In genomic region chrX:29545878-29546277, GRCh38 we compare ENCODE assay signal across 38 cellular contexts.
"Had no signal": no experiment of that assay in that cellular context is flagged by ENCODE, and none has a peak within 500 bp of the region (broad histone marks: within the 10 kb centered on the region; RNA-seq: fewer than 3 reads in every experiment).

No MANE protein-coding gene starts in this region.

- H3K4me3 ChIP-seq: cardiac muscle cell, Peyer's patch, SJSA1 had no signal

- H3K4me3 Mint-ChIP-seq: activated B cell treated with CpG ODN at 0.5 μM for 24 hours; activated CD4-positive, alpha-beta memory T cell treated with anti-CD3 and anti-CD28 coated beads for 36 hours; activated CD8-positive, alpha-beta memory T cell treated with anti-CD3 and anti-CD28 coated beads, Interleukin-2, amount 10 ng/mL, durations not matched to agents 7 days and 5 days; activated naive CD8-positive, alpha-beta T cell treated with anti-CD3 and anti-CD28 coated beads for 36 hours; activated T-cell treated with anti-CD3 and anti-CD28 coated beads, Interleukin-2, amount 50 U/mL, for 72 hours; activated T-helper 17 cell treated with anti-CD3 and anti-CD28 coated beads, Interleukin-2, amount 50 U/mL, for 72 hours; central memory CD8-positive, alpha-beta T cell had no signal

- H3K27ac Mint-ChIP-seq: activated B cell treated with CpG ODN at 0.5 μM for 24 hours; activated CD4-positive, alpha-beta memory T cell treated with anti-CD3 and anti-CD28 coated beads for 36 hours; activated CD8-positive, alpha-beta memory T cell treated with anti-CD3 and anti-CD28 coated beads, Interleukin-2, amount 10 ng/mL, durations not matched to agents 7 days and 5 days; activated naive CD8-positive, alpha-beta T cell treated with anti-CD3 and anti-CD28 coated beads for 36 hours; activated T-cell treated with anti-CD3 and anti-CD28 coated beads, Interleukin-2, amount 50 U/mL, for 72 hours; activated T-helper 17 cell treated with anti-CD3 and anti-CD28 coated beads, Interleukin-2, amount 50 U/mL, for 72 hours had no signal

- ATAC-seq: activated CD8-positive, alpha-beta memory T cell treated with anti-CD3 and anti-CD28 coated beads, Interleukin-2, amount 10 ng/mL, durations not matched to agents 7 days and 5 days; activated T-cell treated with anti-CD3 and anti-CD28 coated beads, Interleukin-2, amount 50 U/mL, for 72 hours; activated T-helper 17 cell treated with anti-CD3 and anti-CD28 coated beads, Interleukin-2, amount 50 U/mL, for 72 hours; PC-3 had no signal

- H3K4me1 ChIP-seq: Peyer's patch, SJSA1 had no signal

- DNase-seq: activated B cell treated with CpG ODN at 0.5 μM for 24 hours; activated CD4-positive, alpha-beta memory T cell treated with anti-CD3 and anti-CD28 coated beads for 36 hours; activated CD4-positive, alpha-beta T cell treated with anti-CD3 and anti-CD28 coated beads for 4 hours; activated CD4-positive, alpha-beta T cell treated with anti-CD3 and anti-CD28 coated beads, Interleukin-2, amount 50 U/mL, for 1 hour; activated CD4-positive, CD25-positive, alpha-beta regulatory T cell treated with anti-CD3 and anti-CD28 coated beads, Interleukin-2, amount 50 U/mL, for 72 hours; activated CD8-positive, alpha-beta memory T cell treated with anti-CD3 and anti-CD28 coated beads for 24 hours; activated CD8-positive, alpha-beta memory T cell treated with anti-CD3 and anti-CD28 coated beads, Interleukin-2, amount 10 ng/mL, durations not matched to agents 7 days and 5 days; activated CD8-positive, alpha-beta memory T cell treated with anti-CD3 and anti-CD28 coated beads, Interleukin-2, amount 50 U/mL, for 48 hours; activated effector memory CD4-positive, alpha-beta T cell treated with anti-CD3 and anti-CD28 coated beads, Interleukin-2, amount 50 U/mL, for 16 hours; activated naive CD4-positive, alpha-beta T cell; activated naive CD4-positive, alpha-beta T cell treated with anti-CD3 and anti-CD28 coated beads, Interleukin-2, amount 50 U/mL, for 16 hours; activated naive CD8-positive, alpha-beta T cell treated with anti-CD3 and anti-CD28 coated beads for 36 hours; activated T-cell treated with anti-CD3 and anti-CD28 coated beads, Interleukin-2, amount 50 U/mL, for 72 hours; amniotic stem cell; aorta; brain microvascular endothelial cell; NCI-H1105; NCI-H1417 treated with DMSO at 0.1 percent for 48 hours; NCI-H187 treated with DMSO at 0.1 percent for 48 hours; NCI-H2081; NCI-H2171 treated with DMSO at 0.1 percent for 48 hours; NCI-H345; NCI-H524 treated with DMSO at 0.1 percent for 48 hours; PC-3; Peyer's patch; RPMI8226; SHP77 treated with DMSO at 0.1 percent for 48 hours; SK-N-SH; SW 1271; T-helper 1 cell; T-helper 2 cell; T-helper 9 cell had no signal

- H3K27me3 ChIP-seq: brain microvascular endothelial cell, cardiac muscle cell, Peyer's patch, SJSA1 had no signal

- H3K36me3 Mint-ChIP-seq: activated CD4-positive, alpha-beta memory T cell treated with anti-CD3 and anti-CD28 coated beads for 36 hours; activated CD8-positive, alpha-beta memory T cell treated with anti-CD3 and anti-CD28 coated beads, Interleukin-2, amount 10 ng/mL, durations not matched to agents 7 days and 5 days; activated naive CD8-positive, alpha-beta T cell treated with anti-CD3 and anti-CD28 coated beads for 36 hours had no signal

- H3K9me3 Mint-ChIP-seq: activated B cell treated with CpG ODN at 0.5 μM for 24 hours; activated CD4-positive, alpha-beta memory T cell treated with anti-CD3 and anti-CD28 coated beads for 36 hours; activated naive CD8-positive, alpha-beta T cell treated with anti-CD3 and anti-CD28 coated beads for 36 hours; activated T-cell treated with anti-CD3 and anti-CD28 coated beads, Interleukin-2, amount 50 U/mL, for 72 hours; activated T-helper 17 cell treated with anti-CD3 and anti-CD28 coated beads, Interleukin-2, amount 50 U/mL, for 72 hours; central memory CD8-positive, alpha-beta T cell had no signal

- H3K27me3 Mint-ChIP-seq: activated B cell treated with CpG ODN at 0.5 μM for 24 hours; activated CD4-positive, alpha-beta memory T cell treated with anti-CD3 and anti-CD28 coated beads for 36 hours; activated CD8-positive, alpha-beta memory T cell treated with anti-CD3 and anti-CD28 coated beads, Interleukin-2, amount 10 ng/mL, durations not matched to agents 7 days and 5 days; activated naive CD8-positive, alpha-beta T cell treated with anti-CD3 and anti-CD28 coated beads for 36 hours; activated T-helper 17 cell treated with anti-CD3 and anti-CD28 coated beads, Interleukin-2, amount 50 U/mL, for 72 hours; central memory CD8-positive, alpha-beta T cell had no signal

- H3K36me3 ChIP-seq: brain microvascular endothelial cell, cardiac muscle cell, Peyer's patch, SJSA1 had no signal

- H3K27ac ChIP-seq: brain microvascular endothelial cell, cardiac muscle cell, KMS-11, Peyer's patch, SJSA1, VCaP had no signal

- H3K9me3 ChIP-seq: Peyer's patch, SJSA1, SK-N-SH had no signal

- H3K4me1 Mint-ChIP-seq: activated B cell treated with CpG ODN at 0.5 μM for 24 hours; activated CD8-positive, alpha-beta memory T cell treated with anti-CD3 and anti-CD28 coated beads, Interleukin-2, amount 10 ng/mL, durations not matched to agents 7 days and 5 days; activated naive CD8-positive, alpha-beta T cell treated with anti-CD3 and anti-CD28 coated beads for 36 hours; activated T-helper 17 cell treated with anti-CD3 and anti-CD28 coated beads, Interleukin-2, amount 50 U/mL, for 72 hours; central memory CD8-positive, alpha-beta T cell had no signal
